In genomic region chr10:111835562-111835961, GRCh38 we compare ENCODE assay signal across 15 cellular contexts.
A peak's percentile ranks its signal among the peaks of the same experiment; 100 is the strongest.
DNase-seq lines count a peak whose midpoint lies in the region; TF ChIP-seq lines count a peak whose summit lies in the region.
"Had no signal": no experiment of that assay in that cellular context is flagged by ENCODE, and none has a peak within 500 bp of the region (broad histone marks: within the 10 kb centered on the region; RNA-seq: fewer than 3 reads in every experiment).

No MANE protein-coding gene starts in this region.

- H3K4me3 ChIP-seq in fibroblast of lung (replicated peaks in 1 of 4; ENCODE audit: control extremely low read depth in 1 of 4, insufficient read depth in 1 of 4, low read depth in 3 of 4, low read length in 4 of 4), result no peak overlapping the region

- H3K9me3 ChIP-seq in fibroblast of lung (ENCODE audit: control insufficient read depth, insufficient read depth, low read depth, low read length), result no peaks in the 10 kb centered on the region

- H3K27me3 Mint-ChIP-seq in nephron (ENCODE audit: low read depth), result peaks cover 4% of the 10 kb centered on the region
- H3K27me3 Mint-ChIP-seq: natural killer cell treated with Interleukin-12 subunit alpha and Interleukin-12 subunit beta and Interleukin-15 and Interleukin-18, amount 100 ng/mL, for 72 hours had no signal

- H3K4me3 Mint-ChIP-seq in nephron, result no peak overlapping the region
- H3K4me3 Mint-ChIP-seq: natural killer cell treated with Interleukin-12 subunit alpha and Interleukin-12 subunit beta and Interleukin-15 and Interleukin-18, amount 100 ng/mL, for 72 hours had no signal

- TF ChIP-seq CTCF in fibroblast of lung (conservative IDR thresholded peaks at IDR 0.05 in 1 of 2, IDR thresholded peaks at IDR 0.05 in 1 of 2; ENCODE audit: low read depth in 1 of 2, low read length in 2 of 2), result no peak
- TF ChIP-seq CTCF in nephron (IDR thresholded peaks at IDR 0.05; ENCODE audit: unreplicated experiment in 3 of 3), result no peak

- no peaks in the 10 kb centered on the region for H3K4me1 ChIP-seq in fibroblast of lung (ENCODE audit: control insufficient read depth, extremely low read depth, insufficient read depth, low read length)

- no peaks in the 10 kb centered on the region for H3K36me3 Mint-ChIP-seq in nephron (ENCODE audit: low read depth)
- H3K36me3 Mint-ChIP-seq: natural killer cell treated with Interleukin-12 subunit alpha and Interleukin-12 subunit beta and Interleukin-15 and Interleukin-18, amount 100 ng/mL, for 72 hours had no signal

- H3K9ac ChIP-seq in fibroblast of lung (ENCODE audit: insufficient read depth, low read length), result no peak overlapping the region

- no peaks in the 10 kb centered on the region for H3K79me2 ChIP-seq in fibroblast of lung (ENCODE audit: control insufficient read depth, insufficient read depth, low read length)

- in situ Hi-C loops in ACHN (cut with HindIII; ENCODE audit: low pct_ligation_motif_present, low pct_unique_long_range_greater_than_20kb, low sequenced_read_pairs), result no loop called here

- no peaks in the 10 kb centered on the region for H3K36me3 ChIP-seq in fibroblast of lung (ENCODE audit: control insufficient read depth, insufficient read depth, low read length)

- no peak overlapping the region for H2AFZ ChIP-seq in fibroblast of lung (ENCODE audit: low read length)

- no peaks in the 10 kb centered on the region for H4K20me1 ChIP-seq in fibroblast of lung (ENCODE audit: control insufficient read depth, extremely low read depth, insufficient read depth, low read length)

- peak; percentile 60 for DNase-seq in AG20443 (ENCODE audit: low spot score)
- DNase-seq in RPMI7951 (ENCODE audit: low read depth), result peak; percentile 2
- DNase-seq in fibroblast of lung (ENCODE audit: low read depth in 2 of 2), result peak; percentile 53 to 79
- no peak for DNase-seq in activated naive CD4-positive, alpha-beta T cell (lab: John Stamatoyannopoulos, UW)
- no peak for DNase-seq in D341Med (ENCODE audit: low spot score)
- no peak for DNase-seq in NCI-H1694 (lab: John Stamatoyannopoulos, UW)
- no peak for DNase-seq in ACHN
- DNase-seq: activated CD4-positive, alpha-beta T cell treated with anti-CD3 and anti-CD28 coated beads for 48 hours; activated naive CD4-positive, alpha-beta T cell treated with Interleukin-2 at 50 U/mL for 16 hours; NCI-H2081; NCI-H524 treated with DMSO at 0.1 percent for 48 hours; PC-3; T-helper 9 cell had no signal

- H3K27me3 ChIP-seq in fibroblast of lung (ENCODE audit: control insufficient read depth, insufficient read depth, low read length), result no peaks in the 10 kb centered on the region

- H3K9me3 Mint-ChIP-seq in nephron, result no peaks in the 10 kb centered on the region

- H3K27ac ChIP-seq in fibroblast of lung (ENCODE audit: insufficient read depth, low read length), result no peak overlapping the region

- H3K27ac Mint-ChIP-seq in nephron, result peak overlapping the region; percentile 8 to 53 (median 19)
- H3K27ac Mint-ChIP-seq: natural killer cell treated with Interleukin-12 subunit alpha and Interleukin-12 subunit beta and Interleukin-15 and Interleukin-18, amount 100 ng/mL, for 72 hours had no signal

- peaks cover 38% of the 10 kb centered on the region for H3K4me1 Mint-ChIP-seq in nephron

- H3K4me2 ChIP-seq in fibroblast of lung (ENCODE audit: extremely low read depth, insufficient read depth, low read length), result peak overlapping the region; percentile 37

Comparison
In these comparisons a context has a peak if more than half of its experiments do, and no peak if none do; other contexts are left out.
1. DNase-seq: peak in AG20443 (single experiment), RPMI7951 (single experiment) and fibroblast of lung (2 of 2); none in activated naive CD4-positive, alpha-beta T cell (0 of 4), D341Med (single experiment), NCI-H1694 (single experiment) and ACHN (single experiment).